18 cellular contexts compared by ENCODE assay signal in the genomic region with DNA sequence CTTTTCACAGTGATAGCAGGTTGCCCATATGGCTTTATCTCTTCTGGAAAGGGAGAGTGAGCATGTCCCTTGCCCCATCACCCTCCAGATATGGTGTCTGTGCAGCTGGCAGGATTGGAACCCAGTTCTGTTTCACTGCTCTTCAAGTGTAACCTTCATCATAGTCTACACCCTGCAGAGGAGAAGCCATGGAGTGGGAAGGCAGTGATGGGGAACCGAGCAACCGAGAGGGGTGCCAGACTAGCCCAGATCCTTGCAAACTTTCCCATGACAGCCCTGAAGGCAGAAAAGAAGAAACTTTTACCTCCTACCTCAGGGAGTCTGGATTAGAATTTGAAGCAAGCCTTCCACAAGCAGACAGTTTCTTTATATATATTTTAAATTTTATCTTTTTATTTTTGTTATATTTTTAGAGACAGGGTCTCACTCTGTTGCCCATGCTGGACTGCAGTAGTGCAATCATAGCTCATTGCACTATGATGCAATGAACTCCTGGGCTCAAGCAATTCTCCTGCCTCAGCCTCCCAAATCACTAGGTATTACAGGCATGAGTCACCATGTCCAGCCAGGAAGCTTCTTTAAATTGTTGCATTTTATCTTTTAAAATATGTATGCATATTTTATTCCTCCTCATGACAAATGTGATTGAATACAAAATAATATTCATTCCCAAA.
A peak's percentile ranks its signal among the peaks of the same experiment; 100 is the strongest.
DNase-seq lines count a peak whose midpoint lies in the region; ATAC-seq, FAIRE-seq and TF ChIP-seq lines count a peak whose summit lies in the region.
"Had no signal": no experiment of that assay in that cellular context is flagged by ENCODE, and none has a peak within 500 bp of the region (broad histone marks: within the 10 kb centered on the region; RNA-seq: fewer than 3 reads in every experiment).

No MANE protein-coding gene starts in this region.

- H3K9me2 ChIP-seq in OCI-LY7 (ENCODE audit: insufficient read depth, low read length): no peaks in the 10 kb centered on the region

- H3K9me3 Mint-ChIP-seq in chondrocyte (ENCODE audit: low read depth): peaks cover 4% of the 10 kb centered on the region
- H3K9me3 Mint-ChIP-seq: activated CD4-positive, alpha-beta T cell treated with anti-CD3 and anti-CD28 coated beads, Interleukin-2, amount 10 ng/mL, durations not matched to agents 7 days and 5 days; activated T-cell treated with anti-CD3 and anti-CD28 coated beads, Interleukin-2, amount 50 U/mL, for 72 hours had no signal

- TF ChIP-seq CTCF in AG10803 (conservative IDR thresholded peaks at IDR 0.05; ENCODE audit: low read length) (no peak), chondrocyte (IDR thresholded peaks at IDR 0.05) (no peak), keratinocyte (optimal IDR thresholded peaks at IDR 0.05 in 1 of 3, IDR thresholded peaks at IDR 0.05 in 1 of 3, conservative IDR thresholded peaks at IDR 0.05 in 1 of 3; ENCODE audit: extremely low read depth in 1 of 3, insufficient read depth in 2 of 3, low read length in 3 of 3) (no peak), thyroid gland (IDR thresholded peaks at IDR 0.05) (no peak), OCI-LY7 (conservative IDR thresholded peaks at IDR 0.05; ENCODE audit: low read length) (no peak)

- no peaks in the 10 kb centered on the region for H3K27me3 ChIP-seq in keratinocyte (ENCODE audit: control insufficient read depth, extremely low read depth, insufficient read depth, low read length)
- no peaks in the 10 kb centered on the region for H3K27me3 ChIP-seq in thyroid gland
- H3K27me3 ChIP-seq: right atrium auricular region, SJCRH30 had no signal

- 32 to 63% methylated on average over 2 of the region's 2 CpGs for WGBS in thyroid gland, 2 donors

- H2AFZ ChIP-seq in keratinocyte (ENCODE audit: control insufficient read depth, low read length) (no peak overlapping the region), OCI-LY7 (ENCODE audit: low read length) (no peak overlapping the region)

- POLR2A ChIA-PET in OCI-LY7 (lab: Charles Lee): interaction anchor here (0.5 kb wide), 1 partner anchor 59 kb away, joined by 3 read pairs; no protein-coding TSS in a partner anchor

- H3K36me3 ChIP-seq in keratinocyte (ENCODE audit: control insufficient read depth in 2 of 2, extremely low read depth in 1 of 2, insufficient read depth in 2 of 2, low read length in 2 of 2) (no peaks in the 10 kb centered on the region), thyroid gland (no peaks in the 10 kb centered on the region), OCI-LY7 (ENCODE audit: insufficient read depth, low read length) (no peaks in the 10 kb centered on the region)
- H3K36me3 ChIP-seq: right atrium auricular region, SJCRH30 had no signal

- no TSS peak for BruUV-seq in OCI-LY7 (replicated peaks; lab: Mats Ljungman, UMichigan)

- H3K27ac Mint-ChIP-seq in chondrocyte (ENCODE audit: unreplicated experiment): peak overlapping the region; percentile 87
- H3K27ac Mint-ChIP-seq: activated CD4-positive, alpha-beta T cell treated with anti-CD3 and anti-CD28 coated beads, Interleukin-2, amount 10 ng/mL, durations not matched to agents 7 days and 5 days; activated T-cell treated with anti-CD3 and anti-CD28 coated beads, Interleukin-2, amount 50 U/mL, for 72 hours had no signal

- H3K4me1 ChIP-seq in keratinocyte (ENCODE audit: control insufficient read depth, extremely low read depth, insufficient read depth, low read length) (peaks cover 50% of the 10 kb centered on the region), thyroid gland (no peaks in the 10 kb centered on the region), OCI-LY7 (ENCODE audit: insufficient read depth, low read length, poor library complexity, severe bottlenecking) (no peaks in the 10 kb centered on the region)
- H3K4me1 ChIP-seq: right atrium auricular region had no signal

- DNase-seq in AG10803 (ENCODE audit: low read depth) (peak; percentile 74), NCI-H226 (peak; percentile 71), chondrocyte (ENCODE audit: low spot score) (no peak), keratinocyte (ENCODE audit: low read depth, low spot score) (no peak), thyroid gland (no peak), anterior cingulate cortex (lab: John Stamatoyannopoulos, UW) (no peak), OCI-LY7 (ENCODE audit: low spot score) (no peak)
- DNase-seq: activated CD4-positive, alpha-beta T cell treated with anti-CD3 and anti-CD28 coated beads, Interleukin-2, amount 10 ng/mL, durations not matched to agents 7 days and 5 days; C1 segment of cervical spinal cord; GOT3; NCI-H2107; NK-92 treated with Interleukin-12 subunit alpha and Interleukin-12 subunit beta, amount 100 ng/mL, for 24 hours; SJCRH30; stimulated activated CD4-positive, alpha-beta T cell treated with anti-CD3 and anti-CD28 coated beads, Interleukin-4, amount 100 ng/mL, for 24 hours had no signal

- no peak for TF ChIP-seq POLR2A in thyroid gland (IDR thresholded peaks at IDR 0.05)

- H3K27me3 Mint-ChIP-seq in chondrocyte (ENCODE audit: low read depth): no peaks in the 10 kb centered on the region

- H3K79me2 ChIP-seq in keratinocyte (ENCODE audit: control insufficient read depth, insufficient read depth, low read length) (no peaks in the 10 kb centered on the region), OCI-LY7 (ENCODE audit: insufficient read depth, low read depth, low read length) (no peaks in the 10 kb centered on the region)

- no peaks in the 10 kb centered on the region for H3K9me1 ChIP-seq in keratinocyte (ENCODE audit: control insufficient read depth, extremely low read depth, insufficient read depth, low read length)

- H3K36me3 Mint-ChIP-seq in chondrocyte (ENCODE audit: low read depth): no peaks in the 10 kb centered on the region

- no peak for FAIRE-seq in keratinocyte (lab: Jason Lieb, UNC)
- FAIRE-seq: frontal cortex had no signal

- CTCF ChIA-PET in OCI-LY7 (lab: Charles Lee; ENCODE audit: unreplicated experiment): no interaction called here

- H3K27ac ChIP-seq in keratinocyte (ENCODE audit: control insufficient read depth, insufficient read depth, low read length) (peak overlapping the region; percentile 81), thyroid gland (no peak overlapping the region), OCI-LY7 (ENCODE audit: low read depth, low read length, poor library complexity, severe bottlenecking) (no peak overlapping the region)
- H3K27ac ChIP-seq: right atrium auricular region, SJCRH30 had no signal

- dilution Hi-C loops in keratinocyte (cut with MboI; ENCODE audit: extremely low pct_ligation_motif_present, low sequenced_read_pairs): no loop called here

- H3K4me2 ChIP-seq in keratinocyte (ENCODE audit: control insufficient read depth, extremely low read depth, insufficient read depth, low read depth, low read length) (peak overlapping the region; percentile 69), OCI-LY7 (ENCODE audit: low read length) (no peak overlapping the region)

- no peak overlapping the region for H3K4me3 ChIP-seq in AG10803 (ENCODE audit: low read length)
- no peak overlapping the region for H3K4me3 ChIP-seq in keratinocyte (ENCODE audit: control insufficient read depth in 2 of 3, extremely low read depth in 1 of 3, insufficient read depth in 2 of 3, low read depth in 1 of 3, low read length in 3 of 3)
- no peak overlapping the region for H3K4me3 ChIP-seq in thyroid gland (replicated peaks in 1 of 3)
- H3K4me3 ChIP-seq in OCI-LY7 (ENCODE audit: low read depth, low read length, poor library complexity, severe bottlenecking): no peak overlapping the region
- H3K4me3 ChIP-seq: right atrium auricular region, SJCRH30 had no signal

- intact Hi-C loops in thyroid gland (cut with DNase I) (no loop called here), OCI-LY7 (cut with micrococcal nuclease; ENCODE audit: unreplicated experiment) (no loop called here)

- H3K9ac ChIP-seq in keratinocyte (ENCODE audit: control insufficient read depth, extremely low read depth, insufficient read depth, low read length): peak overlapping the region; percentile 5

- ATAC-seq in GM21619 (IDR thresholded peaks at IDR 0.05; ENCODE audit: unreplicated experiment): no peak
- ATAC-seq: activated T-cell treated with anti-CD3 and anti-CD28 coated beads, Interleukin-2, amount 50 U/mL, for 72 hours had no signal

- H3K4me1 Mint-ChIP-seq in chondrocyte (ENCODE audit: low read depth): peaks cover 70% of the 10 kb centered on the region
- H3K4me1 Mint-ChIP-seq: activated CD4-positive, alpha-beta T cell treated with anti-CD3 and anti-CD28 coated beads, Interleukin-2, amount 10 ng/mL, durations not matched to agents 7 days and 5 days had no signal

- H3K4me3 Mint-ChIP-seq in chondrocyte (ENCODE audit: unreplicated experiment): no peak overlapping the region
- H3K4me3 Mint-ChIP-seq: activated CD4-positive, alpha-beta T cell treated with anti-CD3 and anti-CD28 coated beads, Interleukin-2, amount 10 ng/mL, durations not matched to agents 7 days and 5 days; activated T-cell treated with anti-CD3 and anti-CD28 coated beads, Interleukin-2, amount 50 U/mL, for 72 hours had no signal

- H4K20me1 ChIP-seq in keratinocyte (ENCODE audit: control insufficient read depth, extremely low read depth, insufficient read depth, low read length) (no peaks in the 10 kb centered on the region), OCI-LY7 (ENCODE audit: insufficient read depth, low read length) (no peaks in the 10 kb centered on the region)

- H3K9me3 ChIP-seq in keratinocyte (ENCODE audit: control insufficient read depth, low read depth, low read length): no peaks in the 10 kb centered on the region
- H3K9me3 ChIP-seq in thyroid gland: no peaks in the 10 kb centered on the region
- no peaks in the 10 kb centered on the region for H3K9me3 ChIP-seq in OCI-LY7 (ENCODE audit: low read length)
- H3K9me3 ChIP-seq: right atrium auricular region, SJCRH30 had no signal

Comparison
In these comparisons a context has a peak if more than half of its experiments do, and no peak if none do; other contexts are left out.
1. DNase-seq: peak in AG10803 (single experiment) and NCI-H226 (single experiment); none in chondrocyte (single experiment), keratinocyte (single experiment), thyroid gland (0 of 2), anterior cingulate cortex (0 of 58) and OCI-LY7 (single experiment).